In genomic region chr6:123321020-123321419, GRCh38 we compare ENCODE assay signal across 1 cellular context.
TF ChIP-seq lines count a peak whose summit lies in the region.

No MANE protein-coding gene starts in this region.

TF ChIP-seq in HepG2, 621 proteins besides CTCF, POLR2A, EP300 and RAD21 (continued from another document):
- TF ChIP-seq, protein P1, sequence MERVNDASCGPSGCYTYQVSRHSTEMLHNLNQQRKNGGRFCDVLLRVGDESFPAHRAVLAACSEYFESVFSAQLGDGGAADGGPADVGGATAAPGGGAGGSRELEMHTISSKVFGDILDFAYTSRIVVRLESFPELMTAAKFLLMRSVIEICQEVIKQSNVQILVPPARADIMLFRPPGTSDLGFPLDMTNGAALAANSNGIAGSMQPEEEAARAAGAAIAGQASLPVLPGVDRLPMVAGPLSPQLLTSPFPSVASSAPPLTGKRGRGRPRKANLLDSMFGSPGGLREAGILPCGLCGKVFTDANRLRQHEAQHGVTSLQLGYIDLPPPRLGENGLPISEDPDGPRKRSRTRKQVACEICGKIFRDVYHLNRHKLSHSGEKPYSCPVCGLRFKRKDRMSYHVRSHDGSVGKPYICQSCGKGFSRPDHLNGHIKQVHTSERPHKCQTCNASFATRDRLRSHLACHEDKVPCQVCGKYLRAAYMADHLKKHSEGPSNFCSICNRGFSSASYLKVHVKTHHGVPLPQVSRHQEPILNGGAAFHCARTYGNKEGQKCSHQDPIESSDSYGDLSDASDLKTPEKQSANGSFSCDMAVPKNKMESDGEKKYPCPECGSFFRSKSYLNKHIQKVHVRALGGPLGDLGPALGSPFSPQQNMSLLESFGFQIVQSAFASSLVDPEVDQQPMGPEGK (CRISPR knock-in tag; IDR thresholded peaks at IDR 0.05): no peak
- TF ChIP-seq MTA3 (CRISPR knock-in tag; IDR thresholded peaks at IDR 0.05) (no peak), ARHGAP35 (CRISPR knock-in tag; IDR thresholded peaks at IDR 0.05; ENCODE audit: borderline replicate concordance) (no peak), YEATS2 (CRISPR knock-in tag; IDR thresholded peaks at IDR 0.05; ENCODE audit: borderline replicate concordance) (no peak)
- TF ChIP-seq, protein P2, sequence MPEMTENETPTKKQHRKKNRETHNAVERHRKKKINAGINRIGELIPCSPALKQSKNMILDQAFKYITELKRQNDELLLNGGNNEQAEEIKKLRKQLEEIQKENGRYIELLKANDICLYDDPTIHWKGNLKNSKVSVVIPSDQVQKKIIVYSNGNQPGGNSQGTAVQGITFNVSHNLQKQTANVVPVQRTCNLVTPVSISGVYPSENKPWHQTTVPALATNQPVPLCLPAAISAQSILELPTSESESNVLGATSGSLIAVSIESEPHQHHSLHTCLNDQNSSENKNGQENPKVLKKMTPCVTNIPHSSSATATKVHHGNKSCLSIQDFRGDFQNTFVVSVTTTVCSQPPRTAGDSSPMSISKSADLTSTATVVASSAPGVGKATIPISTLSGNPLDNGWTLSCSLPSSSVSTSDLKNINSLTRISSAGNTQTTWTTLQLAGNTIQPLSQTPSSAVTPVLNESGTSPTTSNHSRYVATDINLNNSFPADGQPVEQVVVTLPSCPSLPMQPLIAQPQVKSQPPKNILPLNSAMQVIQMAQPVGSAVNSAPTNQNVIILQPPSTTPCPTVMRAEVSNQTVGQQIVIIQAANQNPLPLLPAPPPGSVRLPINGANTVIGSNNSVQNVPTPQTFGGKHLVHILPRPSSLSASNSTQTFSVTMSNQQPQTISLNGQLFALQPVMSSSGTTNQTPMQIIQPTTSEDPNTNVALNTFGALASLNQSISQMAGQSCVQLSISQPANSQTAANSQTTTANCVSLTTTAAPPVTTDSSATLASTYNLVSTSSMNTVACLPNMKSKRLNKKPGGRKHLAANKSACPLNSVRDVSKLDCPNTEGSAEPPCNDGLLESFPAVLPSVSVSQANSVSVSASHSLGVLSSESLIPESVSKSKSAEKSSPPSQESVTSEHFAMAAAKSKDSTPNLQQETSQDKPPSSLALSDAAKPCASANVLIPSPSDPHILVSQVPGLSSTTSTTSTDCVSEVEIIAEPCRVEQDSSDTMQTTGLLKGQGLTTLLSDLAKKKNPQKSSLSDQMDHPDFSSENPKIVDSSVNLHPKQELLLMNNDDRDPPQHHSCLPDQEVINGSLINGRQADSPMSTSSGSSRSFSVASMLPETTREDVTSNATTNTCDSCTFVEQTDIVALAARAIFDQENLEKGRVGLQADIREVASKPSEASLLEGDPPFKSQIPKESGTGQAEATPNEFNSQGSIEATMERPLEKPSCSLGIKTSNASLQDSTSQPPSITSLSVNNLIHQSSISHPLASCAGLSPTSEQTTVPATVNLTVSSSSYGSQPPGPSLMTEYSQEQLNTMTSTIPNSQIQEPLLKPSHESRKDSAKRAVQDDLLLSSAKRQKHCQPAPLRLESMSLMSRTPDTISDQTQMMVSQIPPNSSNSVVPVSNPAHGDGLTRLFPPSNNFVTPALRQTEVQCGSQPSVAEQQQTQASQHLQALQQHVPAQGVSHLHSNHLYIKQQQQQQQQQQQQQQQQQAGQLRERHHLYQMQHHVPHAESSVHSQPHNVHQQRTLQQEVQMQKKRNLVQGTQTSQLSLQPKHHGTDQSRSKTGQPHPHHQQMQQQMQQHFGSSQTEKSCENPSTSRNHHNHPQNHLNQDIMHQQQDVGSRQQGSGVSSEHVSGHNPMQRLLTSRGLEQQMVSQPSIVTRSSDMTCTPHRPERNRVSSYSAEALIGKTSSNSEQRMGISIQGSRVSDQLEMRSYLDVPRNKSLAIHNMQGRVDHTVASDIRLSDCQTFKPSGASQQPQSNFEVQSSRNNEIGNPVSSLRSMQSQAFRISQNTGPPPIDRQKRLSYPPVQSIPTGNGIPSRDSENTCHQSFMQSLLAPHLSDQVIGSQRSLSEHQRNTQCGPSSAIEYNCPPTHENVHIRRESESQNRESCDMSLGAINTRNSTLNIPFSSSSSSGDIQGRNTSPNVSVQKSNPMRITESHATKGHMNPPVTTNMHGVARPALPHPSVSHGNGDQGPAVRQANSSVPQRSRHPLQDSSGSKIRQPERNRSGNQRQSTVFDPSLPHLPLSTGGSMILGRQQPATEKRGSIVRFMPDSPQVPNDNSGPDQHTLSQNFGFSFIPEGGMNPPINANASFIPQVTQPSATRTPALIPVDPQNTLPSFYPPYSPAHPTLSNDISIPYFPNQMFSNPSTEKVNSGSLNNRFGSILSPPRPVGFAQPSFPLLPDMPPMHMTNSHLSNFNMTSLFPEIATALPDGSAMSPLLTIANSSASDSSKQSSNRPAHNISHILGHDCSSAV (CRISPR knock-in tag; IDR thresholded peaks at IDR 0.05; ENCODE audit: borderline replicate concordance): no peak
TF ChIP-seq in HepG2: peak in this region for 0.
